In genomic region chr12:48814313-48815280, GRCh38 we compare ENCODE assay signal across 8 cellular contexts. TPM values are rescaled to one million over a fixed set of nuclear protein-coding genes. Genes with fewer than 3 reads are reported as not detected.
DNase-seq lines count a peak whose midpoint lies in the region; ATAC-seq and TF ChIP-seq lines count a peak whose summit lies in the region.

No MANE protein-coding gene starts in this region.

- peak overlapping the region; percentile 95 for H3K27ac ChIP-seq in C4-2B

- H3K9ac ChIP-seq in mucosa of stomach (ENCODE audit: low read length) = peak overlapping the region; percentile 96

- H3K36me3 ChIP-seq in mucosa of stomach (ENCODE audit: control insufficient read depth, insufficient read depth, low read length) = no peaks in the 10 kb centered on the region

- no peaks in the 10 kb centered on the region for H3K9me3 ChIP-seq in mucosa of stomach (ENCODE audit: control insufficient read depth, low read length)

- peak; percentile 10 for DNase-seq in NCI-H82 treated with DMSO at 0.1 percent for 48 hours (lab: John Stamatoyannopoulos, UW; ENCODE audit: unreplicated experiment)
- DNase-seq in activated T-cell treated with anti-CD3 and anti-CD28 coated beads for 1 hour (ENCODE audit: low read depth) = peak; percentile 54
- DNase-seq in epithelial cell of proximal tubule (ENCODE audit: low read depth) = no peak
- DNase-seq in stimulated activated CD8-positive, alpha-beta memory T cell treated with anti-CD3 and anti-CD28 coated beads, Interleukin-7, amount 100 ng/mL, for 4 hours (ENCODE audit: low read depth in 2 of 2) = peak; percentile 27 to 65

- H3K4me3 ChIP-seq in epithelial cell of proximal tubule (ENCODE audit: low read depth, low read length) (peak overlapping the region; percentile 86), mucosa of stomach (ENCODE audit: low read length) (peak overlapping the region; percentile 86)

- peaks cover 12% of the 10 kb centered on the region for H3K27me3 ChIP-seq in mucosa of stomach (ENCODE audit: control insufficient read depth, insufficient read depth, low read length)

- H3K4me1 ChIP-seq in mucosa of stomach (ENCODE audit: control insufficient read depth, insufficient read depth, low read length) = peaks cover 36% of the 10 kb centered on the region

- TF ChIP-seq CTCF in C4-2B (conservative IDR thresholded peaks at IDR 0.05) (peak; percentile 100), epithelial cell of proximal tubule (conservative IDR thresholded peaks at IDR 0.05; ENCODE audit: low read depth, low read length) (peak; percentile 97)

- ATAC-seq in GM19035 (IDR thresholded peaks at IDR 0.05; ENCODE audit: unreplicated experiment) = peak; percentile 84
- ATAC-seq in HG03280 (IDR thresholded peaks at IDR 0.05; ENCODE audit: unreplicated experiment) = peak; percentile 81

RNA-seq across cellular contexts. Expression of gene CACNB3, which starts 3.7 kb away (rescaled TPM):
- 19.6 and 32.6 TPM in 2 replicates for total RNA-seq in epithelial cell of proximal tubule

RNA-seq across cellular contexts. Expression of gene ADCY6, which starts 25.7 kb away (rescaled TPM):
- 13.5 and 21.6 TPM in 2 replicates for total RNA-seq in epithelial cell of proximal tubule

RNA-seq across cellular contexts. Expression of gene DDX23, which starts 37.4 kb away (rescaled TPM):
- total RNA-seq in epithelial cell of proximal tubule = 84.0 and 90.8 TPM in 2 replicates

RNA-seq across cellular contexts. Expression of gene RND1, which starts 51.1 kb away (rescaled TPM):
- total RNA-seq in epithelial cell of proximal tubule = 3.3 and 8.9 TPM in 2 replicates
